Comparison of ENCODE assay signal across 1 cellular context in the genomic region with DNA sequence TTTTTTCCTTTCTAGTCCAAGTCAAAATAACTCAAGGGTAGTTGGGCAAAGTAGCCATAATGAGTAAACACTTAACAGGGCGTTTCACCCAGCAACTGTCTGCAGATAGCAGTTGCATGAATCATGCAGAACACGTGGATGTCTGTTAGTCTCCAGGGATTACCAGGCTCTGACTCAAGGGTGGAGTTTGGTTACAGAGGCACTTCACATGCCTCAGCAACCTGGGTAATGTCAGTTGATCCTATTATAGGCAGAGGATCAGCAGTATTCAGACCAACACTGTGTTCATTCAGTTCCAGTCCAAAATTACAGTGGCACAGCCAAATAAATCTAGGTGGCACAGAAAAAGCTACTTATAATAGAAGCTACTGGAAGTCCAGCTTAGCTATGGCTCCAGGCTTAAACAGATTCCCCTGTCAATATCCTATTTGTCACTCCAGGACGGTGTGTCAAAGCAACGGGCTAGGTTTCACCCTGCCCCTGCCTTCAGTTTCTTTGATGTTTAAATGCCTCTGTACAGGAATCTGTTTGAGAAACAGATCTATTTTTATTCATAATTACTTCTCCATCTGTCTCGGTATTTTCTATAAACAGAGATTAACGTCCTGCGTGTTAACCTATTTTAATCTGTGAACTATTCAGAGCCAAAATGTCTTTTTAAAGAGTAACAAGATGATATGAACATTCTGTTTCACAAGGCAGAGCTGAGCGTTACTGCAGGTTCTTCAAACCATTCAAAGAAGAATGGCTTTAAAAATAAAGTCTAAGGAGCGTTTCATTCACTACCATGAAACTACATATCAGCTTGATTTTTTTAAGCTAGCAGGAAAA.
TF ChIP-seq lines count a peak whose summit lies in the region.

No MANE protein-coding gene starts in this region.

TF ChIP-seq in SK-N-SH, 30 proteins besides CTCF, POLR2A, EP300 and RAD21 (continued from another document):
- TF ChIP-seq MEF2A (IDR thresholded peaks at IDR 0.05; ENCODE audit: borderline replicate concordance, low read depth) (peak; percentile 85; the same call in 1 of the 2 replicates), JUND (IDR thresholded peaks at IDR 0.05) (peak; percentile 99), NFIC (IDR thresholded peaks at IDR 0.05; ENCODE audit: borderline replicate concordance) (peak; percentile 86), RFX5 (IDR thresholded peaks at IDR 0.05; ENCODE audit: low read length) (no peak; the same call in 1 of the 2 replicates), SMC3 (IDR thresholded peaks at IDR 0.05; ENCODE audit: low read depth, low read length) (peak; percentile 16; the same call in 1 of the 2 replicates), USF1 (IDR thresholded peaks at IDR 0.05; ENCODE audit: borderline replicate concordance, low read depth) (peak; percentile 81; the same call in 1 of the 2 replicates), EZH2phosphoT487 (IDR thresholded peaks at IDR 0.05; ENCODE audit: borderline replicate concordance, low read depth) (no peak), GABPA (IDR thresholded peaks at IDR 0.05; ENCODE audit: low read depth) (no peak), REST (IDR thresholded peaks at IDR 0.05; ENCODE audit: low read depth, low read length) (peak; percentile 63), FOSL2 (IDR thresholded peaks at IDR 0.05; ENCODE audit: borderline replicate concordance, low read depth) (peak; percentile 100), TCF12 (IDR thresholded peaks at IDR 0.05) (peak; percentile 97), RXRA (IDR thresholded peaks at IDR 0.05; ENCODE audit: borderline replicate concordance, low read depth) (peak; percentile 83), GATA2 (CRISPR knock-in tag; IDR thresholded peaks at IDR 0.05) (no peak), FOXJ3 (CRISPR knock-in tag; IDR thresholded peaks at IDR 0.05) (no peak), MXI1 (IDR thresholded peaks at IDR 0.05; ENCODE audit: low read depth, low read length) (no peak), TAF1 (IDR thresholded peaks at IDR 0.05; ENCODE audit: borderline replicate concordance, low read depth, low read length) (peak; percentile 83), YY1 (IDR thresholded peaks at IDR 0.05; ENCODE audit: low read depth) (no peak; the same call in 1 of the 2 replicates)
- TF ChIP-seq, protein P1, sequence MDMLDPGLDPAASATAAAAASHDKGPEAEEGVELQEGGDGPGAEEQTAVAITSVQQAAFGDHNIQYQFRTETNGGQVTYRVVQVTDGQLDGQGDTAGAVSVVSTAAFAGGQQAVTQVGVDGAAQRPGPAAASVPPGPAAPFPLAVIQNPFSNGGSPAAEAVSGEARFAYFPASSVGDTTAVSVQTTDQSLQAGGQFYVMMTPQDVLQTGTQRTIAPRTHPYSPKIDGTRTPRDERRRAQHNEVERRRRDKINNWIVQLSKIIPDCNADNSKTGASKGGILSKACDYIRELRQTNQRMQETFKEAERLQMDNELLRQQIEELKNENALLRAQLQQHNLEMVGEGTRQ (IDR thresholded peaks at IDR 0.05; ENCODE audit: borderline replicate concordance, low read depth, low read length): no peak
- TF ChIP-seq, protein P2, sequence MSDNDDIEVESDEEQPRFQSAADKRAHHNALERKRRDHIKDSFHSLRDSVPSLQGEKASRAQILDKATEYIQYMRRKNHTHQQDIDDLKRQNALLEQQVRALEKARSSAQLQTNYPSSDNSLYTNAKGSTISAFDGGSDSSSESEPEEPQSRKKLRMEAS (IDR thresholded peaks at IDR 0.05; ENCODE audit: low read depth): peak; percentile 96
